In genomic region chr1:150628766-150629114, GRCh38 we compare ENCODE assay signal across 8 cellular contexts. TPM values are rescaled to one million over a fixed set of nuclear protein-coding genes. Genes with fewer than 3 reads are reported as not detected.
DNase-seq lines count a peak whose midpoint lies in the region; ATAC-seq, FAIRE-seq and TF ChIP-seq lines count a peak whose summit lies in the region.

No MANE protein-coding gene starts in this region.

- H2AFZ ChIP-seq in astrocyte (ENCODE audit: low read depth, low read length): peak overlapping the region; percentile 25

- no peak overlapping the region; the same call in 1 of the 2 replicates for H3K27ac ChIP-seq in HEK293 (ENCODE audit: extremely low read depth, low read depth, low read length)
- H3K27ac ChIP-seq in astrocyte (ENCODE audit: low read depth, low read length): peak overlapping the region; percentile 92
- H3K27ac ChIP-seq in layer of hippocampus (ENCODE audit: low read depth, low read length): peak overlapping the region; percentile 97
- peak overlapping the region; percentile 99 to 100 for H3K27ac ChIP-seq in testis

- intact Hi-C loops in testis (cut with DNase I; ENCODE audit: low total_unique reads): no loop called here

- no peaks in the 10 kb centered on the region for H3K27me3 Mint-ChIP-seq in astrocyte (ENCODE audit: low read depth, unreplicated experiment)

- no peak overlapping the region for H3K4me3 Mint-ChIP-seq in astrocyte (ENCODE audit: unreplicated experiment)

- DNase-seq in astrocyte (ENCODE audit: low read depth) (no peak), testis (no peak), NCI-H226 (no peak), Ammon's horn (ENCODE audit: low spot score) (no peak)
- DNase-seq in stimulated activated CD8-positive, alpha-beta memory T cell treated with anti-CD3 and anti-CD28 coated beads, Interleukin-4, amount 100 ng/mL, for 48 hours: no peak

- 1 to 3% methylated on average over 9 of the region's 9 CpGs for WGBS in testis, 2 donors

- peak overlapping the region; percentile 93 for H3K9ac ChIP-seq in astrocyte (ENCODE audit: low read length)

- peaks cover 32% of the 10 kb centered on the region for H3K79me2 ChIP-seq in astrocyte (ENCODE audit: insufficient read depth, low read length)

- peak overlapping the region; percentile 85 for H3K4me2 ChIP-seq in astrocyte (ENCODE audit: low read length)

- H3K4me1 ChIP-seq in HEK293 (ENCODE audit: control insufficient read depth, insufficient read depth, low read length) (no peaks in the 10 kb centered on the region), astrocyte (ENCODE audit: insufficient read depth, low read length) (peaks cover 14% of the 10 kb centered on the region), testis (peaks cover 17% of the 10 kb centered on the region)

- peaks cover 20% of the 10 kb centered on the region for H3K4me1 Mint-ChIP-seq in astrocyte (ENCODE audit: low read depth, unreplicated experiment)

- FAIRE-seq in astrocyte (lab: Jason Lieb, UNC): no peak

- POLR2A ChIA-PET in HEK293 (lab: Yijun Ruan, JAX): interaction anchor here (0.5 to 3.0 kb wide), 18 partner anchors 9 to 395 kb away, joined by 3 to 56 read pairs (median 5); partner anchors contain the start of genes ADAMTSL4, GOLPH3L and MCL1

- H3K9me3 Mint-ChIP-seq in astrocyte (ENCODE audit: unreplicated experiment): no peaks in the 10 kb centered on the region

- H3K36me3 ChIP-seq in HEK293 (ENCODE audit: control insufficient read depth in 2 of 2, insufficient read depth in 1 of 2, low read length in 2 of 2): peaks cover 7 to 41% of the 10 kb centered on the region in 2 experiments
- H3K36me3 ChIP-seq in astrocyte (ENCODE audit: insufficient read depth, low read length): peaks cover 17% of the 10 kb centered on the region
- no peaks in the 10 kb centered on the region for H3K36me3 ChIP-seq in testis (ENCODE audit: low read depth, missing control alignments)

- TF ChIP-seq CTCF in HEK293 (tag by site-specific recombination; IDR thresholded peaks at IDR 0.05) (no peak), astrocyte (IDR thresholded peaks at IDR 0.05; ENCODE audit: insufficient read depth, low read depth, low read length) (no peak), testis (IDR thresholded peaks at IDR 0.05) (no peak)

- H3K9me3 ChIP-seq in HEK293 (ENCODE audit: control insufficient read depth, insufficient read depth, low read depth, low read length) (no peaks in the 10 kb centered on the region), astrocyte (ENCODE audit: insufficient read depth, low read depth, low read length) (no peaks in the 10 kb centered on the region), testis (no peaks in the 10 kb centered on the region)

- H3K27ac Mint-ChIP-seq in astrocyte (ENCODE audit: unreplicated experiment): no peak overlapping the region

- H3K36me3 Mint-ChIP-seq in astrocyte (ENCODE audit: low read depth, unreplicated experiment): peaks cover 14% of the 10 kb centered on the region

- CTCF ChIA-PET in HEK293 (lab: Yijun Ruan, JAX): interaction anchor here (0.6 to 1.8 kb wide), 3 partner anchors 9 to 712 kb away, joined by 3 to 8 read pairs (median 3); no protein-coding TSS in a partner anchor

- ATAC-seq in HG03354 (IDR thresholded peaks at IDR 0.05; ENCODE audit: poor library complexity, severe bottlenecking, unreplicated experiment): no peak

- peaks cover 21% of the 10 kb centered on the region for H4K20me1 ChIP-seq in astrocyte (ENCODE audit: insufficient read depth, low read length)

- no peaks in the 10 kb centered on the region for H3K27me3 ChIP-seq in astrocyte (ENCODE audit: insufficient read depth, low read length)
- H3K27me3 ChIP-seq in layer of hippocampus (ENCODE audit: control insufficient read depth, insufficient read depth, low read length): no peaks in the 10 kb centered on the region
- H3K27me3 ChIP-seq in testis: no peaks in the 10 kb centered on the region

- H3K4me3 ChIP-seq in HEK293 (ENCODE audit: low read depth, low read length) (peak overlapping the region; percentile 77), astrocyte (ENCODE audit: insufficient read depth, low read depth, low read length) (peak overlapping the region; percentile 79), testis (peak overlapping the region; percentile 82 to 89)

- no peak for TF ChIP-seq POLR2A in testis (IDR thresholded peaks at IDR 0.05)

TF ChIP-seq in HEK293, 187 proteins besides CTCF, POLR2A, EP300 and RAD21:
- 0 out of 2 replicates have a peak, but pooled peaks have one; percentile 13 for TF ChIP-seq ZNF2 (tag by site-specific recombination; IDR thresholded peaks at IDR 0.05)
- TF ChIP-seq ZSCAN30 (tag by site-specific recombination; IDR thresholded peaks at IDR 0.05): no peak
- peak; percentile 62; the same call in 1 of the 2 replicates for TF ChIP-seq ZNF692 (tag by site-specific recombination; IDR thresholded peaks at IDR 0.05)
- TF ChIP-seq ZFP69B (tag by site-specific recombination; IDR thresholded peaks at IDR 0.05): peak; percentile 40; the same call in 1 of the 2 replicates
- TF ChIP-seq PRDM10 (tag by site-specific recombination; IDR thresholded peaks at IDR 0.05): 0 out of 2 replicates have a peak, but pooled peaks have one; percentile 18
- TF ChIP-seq ZNF837 (tag by site-specific recombination; IDR thresholded peaks at IDR 0.05): no peak
- TF ChIP-seq INSM2 (tag by site-specific recombination; IDR thresholded peaks at IDR 0.05): 0 out of 2 replicates have a peak, but pooled peaks have one; percentile 5
- peak; percentile 85 for TF ChIP-seq ZNF335 (tag by site-specific recombination; conservative IDR thresholded peaks at IDR 0.05)

RNA-seq across cellular contexts. Expression of gene ENSA, which starts 0.7 kb away (rescaled TPM):
- total RNA-seq in astrocyte (83.9 and 99.6 TPM in 2 replicates), testis (10 to 100 TPM; 76.5 to 84.5 TPM)
- polyA plus RNA-seq in testis (ENCODE audit: insufficient read depth, low read depth, low replicate concordance): 104 TPM

RNA-seq across cellular contexts. Expression of gene MCL1, which starts 49.3 kb away (rescaled TPM):
- total RNA-seq in astrocyte: 196 and 210 TPM in 2 replicates
- 100 to 1,000 TPM in 1 of 2 donors, 10 to 100 TPM in 1; 94.1 to 111 TPM for total RNA-seq in testis
- 112 TPM for polyA plus RNA-seq in testis (ENCODE audit: insufficient read depth, low read depth, low replicate concordance)
